ENCODE assay signal across 8 cellular contexts in the genomic region with DNA sequence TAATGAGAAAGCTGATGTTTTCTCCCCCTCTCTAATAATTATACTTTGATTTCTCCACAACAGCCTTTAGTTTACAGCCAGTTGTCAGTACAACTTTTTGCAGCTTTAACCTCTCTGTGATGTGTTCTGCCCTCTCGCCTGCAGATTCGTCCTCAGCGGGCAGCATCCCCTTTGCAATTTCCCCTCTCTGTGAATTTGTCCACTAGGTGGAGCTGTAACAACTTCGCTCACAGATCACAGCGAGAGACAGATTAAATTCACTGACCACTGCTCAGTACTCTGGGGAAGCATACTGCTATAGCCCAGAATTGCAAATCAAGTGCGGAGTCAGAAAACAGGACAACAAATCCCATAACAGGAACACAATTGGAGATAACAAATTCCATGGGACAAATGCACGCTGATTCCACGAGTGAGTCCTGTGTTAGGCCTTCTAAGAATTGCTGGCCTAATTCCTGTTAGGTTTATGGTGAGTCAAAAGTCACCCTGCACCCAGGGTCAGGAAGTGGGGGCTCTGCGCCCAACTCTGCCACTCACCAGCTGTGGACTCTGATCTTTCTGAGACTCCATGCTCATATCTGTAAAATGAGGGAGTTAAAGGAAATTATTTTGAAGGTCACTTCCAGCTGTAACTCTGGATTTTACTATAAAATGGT.
DNase-seq lines count a peak whose midpoint lies in the region; TF ChIP-seq lines count a peak whose summit lies in the region.

No MANE protein-coding gene starts in this region.

- no peak for TF ChIP-seq EP300 in SK-N-SH (IDR thresholded peaks at IDR 0.05; ENCODE audit: borderline replicate concordance in 1 of 2, low read depth in 1 of 2, low read length in 1 of 2)

- peak; percentile 89 for TF ChIP-seq RAD21 in SK-N-SH (IDR thresholded peaks at IDR 0.05; ENCODE audit: low read length)

- CTCF ChIA-PET in activated naive CD4-positive, alpha-beta T cell treated with anti-CD3 and anti-CD28 coated beads for 36 hours (lab: Charles Lee) = interaction anchor here (0.6 to 1.1 kb wide), 2 partner anchors 40 to 213 kb away, joined by 3 to 5 read pairs; no protein-coding TSS in a partner anchor
- CTCF ChIA-PET in SK-N-SH (lab: Yijun Ruan, JAX) = interaction anchor here (0.6 to 3.7 kb wide), 29 partner anchors 8 to 1937 kb away, joined by 3 to 28 read pairs (median 4); no protein-coding TSS in a partner anchor

- in situ Hi-C loops in HAP-1 (cut with MboI; ENCODE audit: low sequenced_read_pairs) = no loop called here

- H3K4me3 ChIP-seq in HAP-1 (no peak overlapping the region), Loucy (ENCODE audit: low read length, poor library complexity, severe bottlenecking) (no peak overlapping the region), SK-N-SH (ENCODE audit: low read depth in 2 of 2, low read length in 1 of 2) (peak overlapping the region in 1 of 2 experiments; percentile 43; a peak in 1 of 4 replicates), esophagus squamous epithelium (no peak overlapping the region)

- no peaks in the 10 kb centered on the region for H3K36me3 Mint-ChIP-seq in activated naive CD4-positive, alpha-beta T cell treated with anti-CD3 and anti-CD28 coated beads for 36 hours (ENCODE audit: low read depth)
- no peaks in the 10 kb centered on the region for H3K36me3 Mint-ChIP-seq in nephron progenitor cell (ENCODE audit: low read depth)

- TF ChIP-seq POLR2A in esophagus squamous epithelium (IDR thresholded peaks at IDR 0.05) = no peak

- no peaks in the 10 kb centered on the region for H3F3A ChIP-seq in Loucy (ENCODE audit: low read depth)
- H3F3A ChIP-seq in SK-N-SH (replicated peaks; ENCODE audit: insufficient read depth) = no peaks in the 10 kb centered on the region

- 9% methylated on average over 6 of the region's 9 CpGs for WGBS in SK-N-SH (ENCODE audit: low lambda C conversion rate)
- WGBS in esophagus squamous epithelium, 2 donors = 30 to 38% methylated on average over 9 of the region's 9 CpGs

- intact Hi-C loops in activated naive CD4-positive, alpha-beta T cell treated with anti-CD3 and anti-CD28 coated beads for 36 hours (cut with micrococcal nuclease) = loop anchor here (1.0 kb wide), 1 partner anchor 1419 kb away; no protein-coding TSS in a partner anchor
- intact Hi-C loops in esophagus squamous epithelium (cut with DNase I) = no loop called here

- H3K9ac ChIP-seq in Loucy (ENCODE audit: low read depth, low read length, poor library complexity, severe bottlenecking) (no peak overlapping the region), SK-N-SH (no peak overlapping the region)

- H3K4me1 ChIP-seq in HAP-1 (peaks cover 33% of the 10 kb centered on the region), Loucy (ENCODE audit: insufficient read depth, low read length, poor library complexity, severe bottlenecking) (peaks cover 18% of the 10 kb centered on the region), SK-N-SH (ENCODE audit: control insufficient read depth in 1 of 2, insufficient read depth in 2 of 2, low read depth in 1 of 2, low read length in 1 of 2) (no peaks in the 10 kb centered on the region; a peak in 1 of 4 replicates), esophagus squamous epithelium (no peaks in the 10 kb centered on the region)

- POLR2A ChIA-PET in SK-N-SH (lab: Yijun Ruan, JAX) = no interaction called here

- H3K27ac Mint-ChIP-seq in activated naive CD4-positive, alpha-beta T cell treated with anti-CD3 and anti-CD28 coated beads for 36 hours = no peak overlapping the region
- H3K27ac Mint-ChIP-seq in nephron progenitor cell = no peak overlapping the region

- H3K27ac ChIP-seq in SK-N-SH (ENCODE audit: low read depth in 2 of 2, low read length in 1 of 2) (no peak overlapping the region), esophagus squamous epithelium (no peak overlapping the region)

- H3K4me1 Mint-ChIP-seq in activated naive CD4-positive, alpha-beta T cell treated with anti-CD3 and anti-CD28 coated beads for 36 hours (ENCODE audit: low read depth) = no peaks in the 10 kb centered on the region
- H3K4me1 Mint-ChIP-seq in nephron progenitor cell = peaks cover 5% of the 10 kb centered on the region

- H4K20me1 ChIP-seq in Loucy (ENCODE audit: insufficient read depth, low read length, poor library complexity, severe bottlenecking) (no peaks in the 10 kb centered on the region), SK-N-SH (ENCODE audit: insufficient read depth) (no peaks in the 10 kb centered on the region)

- H3K27me3 ChIP-seq in HAP-1 (ENCODE audit: low read depth) = no peaks in the 10 kb centered on the region
- H3K27me3 ChIP-seq in Loucy (ENCODE audit: insufficient read depth, low read length, poor library complexity, severe bottlenecking) = no peaks in the 10 kb centered on the region
- H3K27me3 ChIP-seq in SK-N-SH (ENCODE audit: insufficient read depth) = no peaks in the 10 kb centered on the region
- no peaks in the 10 kb centered on the region for H3K27me3 ChIP-seq in esophagus squamous epithelium

- H3K9me3 ChIP-seq in HAP-1 = no peaks in the 10 kb centered on the region
- no peaks in the 10 kb centered on the region for H3K9me3 ChIP-seq in Loucy (ENCODE audit: insufficient read depth, low read depth, low read length)
- H3K9me3 ChIP-seq in SK-N-SH = no peaks in the 10 kb centered on the region
- no peaks in the 10 kb centered on the region for H3K9me3 ChIP-seq in esophagus squamous epithelium

- no peaks in the 10 kb centered on the region for H3K27me3 Mint-ChIP-seq in activated naive CD4-positive, alpha-beta T cell treated with anti-CD3 and anti-CD28 coated beads for 36 hours (ENCODE audit: low read depth)
- no peaks in the 10 kb centered on the region for H3K27me3 Mint-ChIP-seq in nephron progenitor cell (ENCODE audit: low read depth, poor library complexity)

- peak overlapping the region; percentile 45 for H3K4me2 ChIP-seq in Loucy (ENCODE audit: low read depth, low read length, poor library complexity, severe bottlenecking)
- H3K4me2 ChIP-seq in SK-N-SH = no peak overlapping the region

- H3K9me3 Mint-ChIP-seq in activated naive CD4-positive, alpha-beta T cell treated with anti-CD3 and anti-CD28 coated beads for 36 hours = peaks cover 6% of the 10 kb centered on the region
- H3K9me3 Mint-ChIP-seq in nephron progenitor cell = peaks cover 4% of the 10 kb centered on the region

- H3K79me2 ChIP-seq in Loucy (ENCODE audit: insufficient read depth, low read length) = no peaks in the 10 kb centered on the region
- H3K79me2 ChIP-seq in SK-N-SH (ENCODE audit: insufficient read depth) = no peaks in the 10 kb centered on the region

- H2AFZ ChIP-seq in Loucy (ENCODE audit: low read length) (peak overlapping the region; percentile 92), SK-N-SH (ENCODE audit: low read depth) (no peak overlapping the region)

- no peaks in the 10 kb centered on the region for H3K9me2 ChIP-seq in Loucy (replicated peaks; ENCODE audit: low read depth, low read length)
- H3K9me2 ChIP-seq in SK-N-SH = no peaks in the 10 kb centered on the region

- H3K4me3 Mint-ChIP-seq in activated naive CD4-positive, alpha-beta T cell treated with anti-CD3 and anti-CD28 coated beads for 36 hours = no peak overlapping the region
- H3K4me3 Mint-ChIP-seq in nephron progenitor cell = no peak overlapping the region

- peak; percentile 15 for DNase-seq in activated naive CD4-positive, alpha-beta T cell treated with anti-CD3 and anti-CD28 coated beads for 36 hours
- no peak for DNase-seq in activated naive CD4-positive, alpha-beta T cell treated with Interleukin-2 at 50 U/mL for 16 hours
- DNase-seq in HAP-1 (ENCODE audit: low spot score in 2 of 2) (peak; percentile 79 to 91), SK-N-SH (peak; percentile 69), esophagus squamous epithelium (lab: John Stamatoyannopoulos, UW) (no peak), nephron progenitor cell (peak; percentile 62), NCI-H187 treated with DMSO at 0.1 percent for 48 hours (lab: John Stamatoyannopoulos, UW) (no peak)

- H3K36me3 ChIP-seq in HAP-1 (replicated peaks) (no peaks in the 10 kb centered on the region), Loucy (ENCODE audit: insufficient read depth, low read length) (no peaks in the 10 kb centered on the region), SK-N-SH (replicated peaks in 1 of 2; ENCODE audit: control insufficient read depth in 1 of 2, insufficient read depth in 2 of 2, low read length in 1 of 2) (no peaks in the 10 kb centered on the region), esophagus squamous epithelium (no peaks in the 10 kb centered on the region)

- TF ChIP-seq CTCF in Loucy (conservative IDR thresholded peaks at IDR 0.05; ENCODE audit: low read length) = peak; percentile 70
- peak; percentile 72 for TF ChIP-seq CTCF in SK-N-SH (IDR thresholded peaks at IDR 0.05)
- peak; percentile 28 to 64 (median 43) for TF ChIP-seq CTCF in esophagus squamous epithelium (IDR thresholded peaks at IDR 0.05)
- TF ChIP-seq CTCF in nephron progenitor cell (IDR thresholded peaks at IDR 0.05) = peak; percentile 82

TF ChIP-seq in SK-N-SH, 30 proteins besides CTCF, POLR2A, EP300 and RAD21:
- TF ChIP-seq TCF12 (IDR thresholded peaks at IDR 0.05) = no peak
- TF ChIP-seq GATA2 (CRISPR knock-in tag; IDR thresholded peaks at IDR 0.05) = 0 out of 2 replicates have a peak, but pooled peaks have one; percentile 4
- no peak for TF ChIP-seq ELF1 (IDR thresholded peaks at IDR 0.05)
- peak; percentile 65 for TF ChIP-seq SMC3 (IDR thresholded peaks at IDR 0.05; ENCODE audit: low read depth, low read length)
- no peak for TF ChIP-seq MEF2A (IDR thresholded peaks at IDR 0.05; ENCODE audit: borderline replicate concordance, low read depth)
- TF ChIP-seq, protein P1, sequence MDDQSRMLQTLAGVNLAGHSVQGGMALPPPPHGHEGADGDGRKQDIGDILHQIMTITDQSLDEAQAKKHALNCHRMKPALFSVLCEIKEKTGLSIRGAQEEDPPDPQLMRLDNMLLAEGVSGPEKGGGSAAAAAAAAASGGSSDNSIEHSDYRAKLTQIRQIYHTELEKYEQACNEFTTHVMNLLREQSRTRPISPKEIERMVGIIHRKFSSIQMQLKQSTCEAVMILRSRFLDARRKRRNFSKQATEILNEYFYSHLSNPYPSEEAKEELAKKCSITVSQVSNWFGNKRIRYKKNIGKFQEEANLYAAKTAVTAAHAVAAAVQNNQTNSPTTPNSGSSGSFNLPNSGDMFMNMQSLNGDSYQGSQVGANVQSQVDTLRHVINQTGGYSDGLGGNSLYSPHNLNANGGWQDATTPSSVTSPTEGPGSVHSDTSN (IDR thresholded peaks at IDR 0.05) = no peak
- no peak for TF ChIP-seq RCOR1 (IDR thresholded peaks at IDR 0.05; ENCODE audit: low read length)
- TF ChIP-seq, protein P2, sequence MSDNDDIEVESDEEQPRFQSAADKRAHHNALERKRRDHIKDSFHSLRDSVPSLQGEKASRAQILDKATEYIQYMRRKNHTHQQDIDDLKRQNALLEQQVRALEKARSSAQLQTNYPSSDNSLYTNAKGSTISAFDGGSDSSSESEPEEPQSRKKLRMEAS (IDR thresholded peaks at IDR 0.05; ENCODE audit: low read depth) = no peak

Comparison
In these comparisons a context has a peak if more than half of its experiments do, and no peak if none do; other contexts are left out.
1. DNase-seq: peak in activated naive CD4-positive, alpha-beta T cell treated with anti-CD3 and anti-CD28 coated beads for 36 hours (single experiment), HAP-1 (2 of 2), SK-N-SH (single experiment) and nephron progenitor cell (single experiment); none in activated naive CD4-positive, alpha-beta T cell treated with Interleukin-2 at 50 U/mL for 16 hours (single experiment), esophagus squamous epithelium (single experiment) and NCI-H187 treated with DMSO at 0.1 percent for 48 hours (single experiment).
2. Peak in every context shown above with its lines, with median percentiles within 50 percentile points of each other: CTCF ChIP-seq.